2 cellular contexts compared by ENCODE assay signal in genomic region chr5:44958943-44959342, GRCh38.
TF ChIP-seq lines count a peak whose summit lies in the region.

No MANE protein-coding gene starts in this region.

TF ChIP-seq in HepG2, 621 proteins besides CTCF, POLR2A, EP300 and RAD21 (continued from another document):
- no peak for TF ChIP-seq LRRFIP1 (CRISPR knock-in tag; conservative IDR thresholded peaks at IDR 0.05)
- peak; percentile 59 to 77; a peak in 3 of 4 replicates for TF ChIP-seq MAFK (conservative IDR thresholded peaks at IDR 0.05 in 1 of 2, IDR thresholded peaks at IDR 0.05 in 1 of 2; ENCODE audit: low read length in 2 of 2)
TF ChIP-seq in HepG2: peak in this region for 2.

TF ChIP-seq in K562, 482 proteins besides CTCF, POLR2A, EP300 and RAD21 (continued from another document):
- TF ChIP-seq ZNF280A (IDR thresholded peaks at IDR 0.05; ENCODE audit: low read depth, partially characterized antibody) (no peak), XRCC4 (IDR thresholded peaks at IDR 0.05; ENCODE audit: extremely low read depth, insufficient read depth, insufficient read length) (no peak), KAT2B (IDR thresholded peaks at IDR 0.05; ENCODE audit: low read depth, low read length) (no peak), NFYB (IDR thresholded peaks at IDR 0.05; ENCODE audit: extremely low read depth, insufficient read length) (peak; percentile 65), ZBTB40 (IDR thresholded peaks at IDR 0.05) (no peak), ZBTB40 (CRISPR knock-in tag; IDR thresholded peaks at IDR 0.05) (no peak), ZBTB1 (CRISPR knock-in tag; IDR thresholded peaks at IDR 0.05; ENCODE audit: borderline replicate concordance, low read depth) (no peak), HNRNPK (IDR thresholded peaks at IDR 0.05; ENCODE audit: low read depth, low read length, poor library complexity, severe bottlenecking) (no peak), PHB (CRISPR knock-in tag; IDR thresholded peaks at IDR 0.05) (no peak), ZNF239 (CRISPR knock-in tag; IDR thresholded peaks at IDR 0.05) (no peak), C11orf30 (IDR thresholded peaks at IDR 0.05; ENCODE audit: low read depth) (peak; percentile 11; the same call in 1 of the 2 replicates), EHMT2 (IDR thresholded peaks at IDR 0.05) (no peak), ZNF589 (CRISPR knock-in tag; IDR thresholded peaks at IDR 0.05; ENCODE audit: low read depth) (no peak), KAT8 (IDR thresholded peaks at IDR 0.05; ENCODE audit: low read depth) (no peak), ZNF408 (CRISPR knock-in tag; IDR thresholded peaks at IDR 0.05; ENCODE audit: low read depth) (no peak), SIN3B (IDR thresholded peaks at IDR 0.05; ENCODE audit: low read depth) (no peak), PBX2 (CRISPR knock-in tag; IDR thresholded peaks at IDR 0.05; ENCODE audit: low read depth) (no peak), PBX2 (tag; conservative IDR thresholded peaks at IDR 0.05; ENCODE audit: low read depth) (no peak), ZNF277 (CRISPR knock-in tag; IDR thresholded peaks at IDR 0.05; ENCODE audit: borderline replicate concordance) (no peak), STAT6 (CRISPR knock-in tag; IDR thresholded peaks at IDR 0.05) (no peak), ZBTB5 (IDR thresholded peaks at IDR 0.05) (no peak), ZNF184 (CRISPR knock-in tag; IDR thresholded peaks at IDR 0.05) (no peak), ZNF561 (CRISPR knock-in tag; conservative IDR thresholded peaks at IDR 0.05) (no peak)
